ENCODE assay signal across 12 cellular contexts in the genomic region with DNA sequence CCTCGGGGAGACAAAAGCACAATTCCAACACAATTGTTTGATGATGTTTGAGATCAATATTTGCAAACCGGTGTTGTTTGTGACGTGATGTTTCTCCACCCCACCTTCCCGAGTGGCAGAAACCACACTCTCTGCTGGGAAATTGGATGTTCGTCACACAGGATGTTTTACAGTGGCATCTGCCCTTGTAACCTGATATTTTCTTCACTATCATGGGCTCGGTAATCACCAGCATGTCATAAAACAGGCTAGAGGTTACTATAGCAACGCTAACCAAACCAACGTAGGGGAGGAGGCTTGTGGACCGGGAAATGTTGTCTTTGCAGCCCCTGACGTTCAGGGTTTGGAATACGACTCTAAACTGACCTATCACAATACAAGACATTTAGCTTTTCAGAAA.
DNase-seq lines count a peak whose midpoint lies in the region; ATAC-seq and TF ChIP-seq lines count a peak whose summit lies in the region.
"Had no signal": no experiment of that assay in that cellular context is flagged by ENCODE, and none has a peak within 500 bp of the region (broad histone marks: within the 10 kb centered on the region; RNA-seq: fewer than 3 reads in every experiment).

No MANE protein-coding gene starts in this region.

- no peak overlapping the region for H3K4me3 ChIP-seq in A673 (ENCODE audit: low read depth, low read length, poor library complexity, severe bottlenecking)
- H3K4me3 ChIP-seq: thoracic aorta had no signal

- CTCF ChIA-PET in A673 (lab: Charles Lee) = no interaction called here

- no peaks in the 10 kb centered on the region for H3K4me1 ChIP-seq in A673 (ENCODE audit: insufficient read depth, low read length, poor library complexity, severe bottlenecking)

- no peaks in the 10 kb centered on the region for H3K27me3 ChIP-seq in A673 (replicated peaks; ENCODE audit: insufficient read depth, low read depth, low read length, poor library complexity)

- TF ChIP-seq CTCF in A673 (conservative IDR thresholded peaks at IDR 0.05; ENCODE audit: low read depth, low read length) = no peak

- DNase-seq in A673 (ENCODE audit: low spot score) (peak; percentile 33), NCI-H1105 (lab: John Stamatoyannopoulos, UW) (peak; percentile 97), NCI-H82 treated with DMSO at 0.1 percent for 48 hours (lab: John Stamatoyannopoulos, UW; ENCODE audit: unreplicated experiment) (peak; percentile 14), glomerular visceral epithelial cell (ENCODE audit: extremely low spot score) (peak; percentile 12), GF-D8 (lab: John Stamatoyannopoulos, UW) (no peak), HuH-7 (ENCODE audit: low spot score) (no peak)
- DNase-seq in stimulated activated CD4-positive, alpha-beta T cell treated with anti-CD3 and anti-CD28 coated beads, Interleukin-4, amount 100 ng/mL, for 4 hours = no peak
- DNase-seq: H7, kidney, SIG-M5 had no signal

- POLR2A ChIA-PET in A673 (lab: Charles Lee; ENCODE audit: low non-redundant PET) = no interaction called here

- intact Hi-C loops in A673 (cut with micrococcal nuclease; ENCODE audit: unreplicated experiment) = no loop called here

- ATAC-seq in GM18502 (IDR thresholded peaks at IDR 0.05; ENCODE audit: poor library complexity, unreplicated experiment) = no peak

- no peak overlapping the region for H3K27ac ChIP-seq in A673 (ENCODE audit: low read depth, low read length, poor library complexity, severe bottlenecking)
- H3K27ac ChIP-seq: thoracic aorta had no signal

- no peaks in the 10 kb centered on the region for H3K36me3 ChIP-seq in A673 (ENCODE audit: insufficient read depth, low read length, poor library complexity, severe bottlenecking)
- H3K36me3 ChIP-seq: thoracic aorta had no signal

- BruUV-seq in A673 (replicated peaks; lab: Mats Ljungman, UMichigan) = no TSS peak

- no peaks in the 10 kb centered on the region for H3K9me3 ChIP-seq in A673 (ENCODE audit: low read depth, low read length, poor library complexity, severe bottlenecking)
- H3K9me3 ChIP-seq: thoracic aorta had no signal

Comparison
In these comparisons a context has a peak if more than half of its experiments do, and no peak if none do; other contexts are left out.
1. DNase-seq: peak in A673 (single experiment), NCI-H1105 (single experiment), NCI-H82 treated with DMSO at 0.1 percent for 48 hours (single experiment) and glomerular visceral epithelial cell (single experiment); none in stimulated activated CD4-positive, alpha-beta T cell treated with anti-CD3 and anti-CD28 coated beads, Interleukin-4, amount 100 ng/mL, for 4 hours (0 of 2), GF-D8 (single experiment) and HuH-7 (single experiment).